8 cellular contexts compared by ENCODE assay signal in genomic region chr9:71819115-71819739, GRCh38. TPM values are rescaled to one million over a fixed set of nuclear protein-coding genes. Genes with fewer than 3 reads are reported as not detected.
DNase-seq lines count a peak whose midpoint lies in the region; ATAC-seq, FAIRE-seq and TF ChIP-seq lines count a peak whose summit lies in the region.

No MANE protein-coding gene starts in this region.

- POLR2A ChIA-PET in A549 (lab: Yijun Ruan, JAX) (interaction anchor here (0.6 kb wide), 1 partner anchor 215 kb away, joined by 3 read pairs; no protein-coding TSS in a partner anchor), HepG2 (lab: Yijun Ruan, JAX) (no interaction called here)

- TF ChIP-seq RAD21 in A549 (conservative IDR thresholded peaks at IDR 0.05 in 1 of 2, IDR thresholded peaks at IDR 0.05 in 1 of 2), result peak; percentile 75 to 79
- TF ChIP-seq RAD21 in HepG2 (CRISPR knock-in tag; IDR thresholded peaks at IDR 0.05), result no peak

- no peaks in the 10 kb centered on the region for H3K79me2 ChIP-seq in HepG2 (ENCODE audit: insufficient read depth, low read length)

- CTCF ChIA-PET in A549 (lab: Yijun Ruan, JAX) (interaction anchor here (0.6 to 9.8 kb wide), 48 partner anchors 9 to 897 kb away, joined by 3 to 76 read pairs (median 4); partner anchors contain the start of gene CEMIP2), HepG2 (lab: Yijun Ruan, JAX; ENCODE audit: low intra/inter-chr PET ratio, low total read pairs) (interaction anchor here (0.8 to 2.0 kb wide), 4 partner anchors 13 to 534 kb away, joined by 3 to 11 read pairs (median 3); no protein-coding TSS in a partner anchor)

- WGBS in A549 (ENCODE audit: missing lambda C conversion rate), result 79% methylated on average over 8 of the region's 8 CpGs
- WGBS in HepG2 (ENCODE audit: low lambda C conversion rate), result 78% methylated on average over 8 of the region's 8 CpGs

- TF ChIP-seq POLR2A in A549 (IDR thresholded peaks at IDR 0.05; ENCODE audit: low read length) (no peak), breast epithelium (IDR thresholded peaks at IDR 0.05) (no peak), HepG2 (IDR thresholded peaks at IDR 0.05; ENCODE audit: insufficient read depth in 1 of 2, low read depth in 2 of 2, low read length in 2 of 2) (no peak)

- H3K4me2 ChIP-seq in A549 (no peak overlapping the region), HepG2 (ENCODE audit: low read depth, low read length) (no peak overlapping the region)

- H3K9me3 ChIP-seq in A549 (no peaks in the 10 kb centered on the region), breast epithelium (no peaks in the 10 kb centered on the region), HepG2 (ENCODE audit: low read length) (no peaks in the 10 kb centered on the region)

- H4K20me1 ChIP-seq in HepG2 (ENCODE audit: insufficient read depth, low read length), result no peaks in the 10 kb centered on the region

- peaks cover 9% of the 10 kb centered on the region; the same call in 1 of the 3 replicates for H3K4me1 ChIP-seq in A549
- H3K4me1 ChIP-seq in breast epithelium, result no peaks in the 10 kb centered on the region
- peaks cover 14% of the 10 kb centered on the region for H3K4me1 ChIP-seq in HepG2 (ENCODE audit: insufficient read depth, low read length)

- no peaks in the 10 kb centered on the region for H3K36me3 ChIP-seq in breast epithelium
- H3K36me3 ChIP-seq in HepG2 (replicated peaks in 1 of 2; ENCODE audit: control insufficient read depth in 1 of 2, insufficient read depth in 2 of 2, low read length in 2 of 2), result no peaks in the 10 kb centered on the region

- no peak overlapping the region for H3K4me3 ChIP-seq in A549
- H3K4me3 ChIP-seq in breast epithelium, result no peak overlapping the region
- H3K4me3 ChIP-seq in HepG2 (replicated peaks in 1 of 3; ENCODE audit: insufficient read depth in 1 of 3, low read depth in 2 of 3, low read length in 3 of 3), result no peak overlapping the region

- H3K27me3 ChIP-seq in breast epithelium, result no peaks in the 10 kb centered on the region
- no peaks in the 10 kb centered on the region for H3K27me3 ChIP-seq in HepG2 (ENCODE audit: control insufficient read depth in 1 of 2, insufficient read depth in 2 of 2, low read length in 2 of 2)

- H2AFZ ChIP-seq in HepG2 (ENCODE audit: low read length), result no peak overlapping the region

- TF ChIP-seq CTCF in A549 (IDR thresholded peaks at IDR 0.05) (peak; percentile 91), breast epithelium (IDR thresholded peaks at IDR 0.05) (peak; percentile 58 to 67 (median 62)), HepG2 (CRISPR knock-in tag; IDR thresholded peaks at IDR 0.05) (peak; percentile 50)

- BruUV-seq in HepG2 (replicated peaks; lab: Mats Ljungman, UMichigan), result no TSS peak

- DNase-seq in A549 (ENCODE audit: low read depth in 1 of 2, low spot score in 1 of 2) (peak; percentile 21 to 37), EL (peak; percentile 45), RCC 7860 (ENCODE audit: low spot score) (peak; percentile 26), breast epithelium (ENCODE audit: low spot score in 2 of 2) (no peak), HepG2 (ENCODE audit: low spot score) (peak; percentile 16), superior temporal gyrus (ENCODE audit: extremely low spot score) (peak; percentile 79), cortex of kidney (lab: John Stamatoyannopoulos, UW) (no peak), sciatic nerve (ENCODE audit: low spot score) (no peak)

- no peak for TF ChIP-seq EP300 in A549 (IDR thresholded peaks at IDR 0.05)
- TF ChIP-seq EP300 in HepG2 (IDR thresholded peaks at IDR 0.05; ENCODE audit: low read depth in 2 of 2, low read length in 2 of 2), result no peak
- no peak for TF ChIP-seq EP300 in HepG2 (CRISPR knock-in tag; IDR thresholded peaks at IDR 0.05; ENCODE audit: borderline replicate concordance)

- ATAC-seq in A549, result no peak
- no peak for ATAC-seq in HepG2
- no peak for ATAC-seq in sciatic nerve

- intact Hi-C loops in breast epithelium (cut with DNase I; ENCODE audit: low total_unique reads), result no loop called here
- intact Hi-C loops in HepG2 (cut with micrococcal nuclease; ENCODE audit: unreplicated experiment), result loop anchor here (2.0 kb wide), 1 partner anchor 534 kb away; no protein-coding TSS in a partner anchor
- intact Hi-C loops in sciatic nerve (cut with DNase I), result loop anchor here (10.0 kb wide), 1 partner anchor 206 kb away; no protein-coding TSS in a partner anchor

- FAIRE-seq in A549 (lab: Jason Lieb, UNC) (no peak), RCC 7860 (lab: Jason Lieb, UNC) (peak; percentile 84), HepG2 (lab: Jason Lieb, UNC) (no peak)

- in situ Hi-C loops in HepG2 (cut with HindIII; ENCODE audit: extremely low pct_ligation_motif_present, low pct_unique_long_range_greater_than_20kb), result loop anchor here (25.0 kb wide), 1 partner anchor 532 kb away; no protein-coding TSS in a partner anchor

- no peak overlapping the region for H3K9ac ChIP-seq in HepG2 (ENCODE audit: insufficient read depth, low read depth, low read length)

- H3K27ac ChIP-seq in A549, result no peak overlapping the region
- H3K27ac ChIP-seq in breast epithelium, result no peak overlapping the region
- no peak overlapping the region for H3K27ac ChIP-seq in HepG2 (ENCODE audit: extremely low read length, insufficient read depth, low read length)

TF ChIP-seq in A549, 52 proteins besides CTCF, POLR2A, EP300 and RAD21:
- TF ChIP-seq KDM5A (IDR thresholded peaks at IDR 0.05), result no peak
- peak; percentile 67 for TF ChIP-seq MAFK (IDR thresholded peaks at IDR 0.05; ENCODE audit: partially characterized antibody)
- peak; percentile 83 for TF ChIP-seq SMC3 (IDR thresholded peaks at IDR 0.05)
- TF ChIP-seq TFCP2L1 (CRISPR knock-in tag; IDR thresholded peaks at IDR 0.05), result no peak
- no peak for TF ChIP-seq SREBF2 (IDR thresholded peaks at IDR 0.05)
- TF ChIP-seq CHD2 (IDR thresholded peaks at IDR 0.05; ENCODE audit: low read length, partially characterized antibody), result no peak

TF ChIP-seq in HepG2, 621 proteins besides CTCF, POLR2A, EP300 and RAD21:
- TF ChIP-seq SMC3 (IDR thresholded peaks at IDR 0.05; ENCODE audit: low read length) (peak; percentile 53), STAG1 (CRISPR knock-in tag; IDR thresholded peaks at IDR 0.05) (peak; percentile 53), MAFF (IDR thresholded peaks at IDR 0.05; ENCODE audit: low read depth, low read length) (peak; percentile 40), MIXL1 (CRISPR knock-in tag; IDR thresholded peaks at IDR 0.05) (0 out of 2 replicates have a peak, but pooled peaks have one; percentile 15), SMARCE1 (IDR thresholded peaks at IDR 0.05; ENCODE audit: borderline replicate concordance) (no peak), MAFK (conservative IDR thresholded peaks at IDR 0.05 in 1 of 2, IDR thresholded peaks at IDR 0.05 in 1 of 2; ENCODE audit: low read length in 2 of 2) (peak; percentile 48 to 55; a peak in 3 of 4 replicates), DNMT1 (CRISPR knock-in tag; IDR thresholded peaks at IDR 0.05) (no peak), ARID3A (IDR thresholded peaks at IDR 0.05; ENCODE audit: low read depth, low read length) (0 out of 2 replicates have a peak, but pooled peaks have one; percentile 43)
TF ChIP-seq in HepG2: peak in this region for 6.

RNA-seq across cellular contexts. Expression of gene CEMIP2, which starts 50.9 kb away (rescaled TPM):
- polyA plus RNA-seq in A549 (2011; rRNA removed) (161 and 236 TPM in 2 replicates), A549 (2017; fragmentation: RNase III; extraction: RNeasy Plus Mini Kit Qiagen cat#74134 plus additional on column Dnase treatment) (136 to 158 TPM (median 146 TPM) in 3 replicates), HepG2 (2011; rRNA removed) (107 and 128 TPM in 2 replicates)
- polyA plus RNA-seq in A549 (2012; cell fraction: cytosol; rRNA removed), result 65.5 and 72.7 TPM in 2 replicates
- polyA plus RNA-seq in A549 (2012; cell fraction: nucleus; rRNA removed), result 146 and 156 TPM in 2 replicates
- 427 and 492 TPM in 2 replicates for polyA minus RNA-seq in A549 (2011; rRNA and poly(A)+ RNA removed)
- total RNA-seq in breast epithelium (100 to 1,000 TPM in 1 of 3 donors, 10 to 100 TPM in 2; 79.0 to 144 (median 81.2) TPM), HepG2 (2016; rRNA removed; fragmentation: Illumina TruSeq; extraction: Trizol) (52.7 and 94.3 TPM in 2 replicates), sciatic nerve (111 TPM)
- total RNA-seq in HepG2 (2016; cell fraction: cytosol; rRNA removed; fragmentation: Illumina TruSeq; extraction: Trizol; ENCODE audit: low read depth), result 12.3 and 13.8 TPM in 2 replicates
- total RNA-seq in HepG2 (2016; cell fraction: insoluble cytoplasmic fraction; rRNA removed; fragmentation: Illumina TruSeq; extraction: Trizol), result 49.2 and 95.9 TPM in 2 replicates
- total RNA-seq in HepG2 (2016; cell fraction: membrane; rRNA removed; fragmentation: Illumina TruSeq; extraction: Trizol), result 24.9 and 26.3 TPM in 2 replicates
- total RNA-seq in HepG2 (2016; cell fraction: nucleus; rRNA removed; fragmentation: Illumina TruSeq; extraction: Trizol), result 146 and 159 TPM in 2 replicates
- polyA plus RNA-seq in HepG2 (2011; cell fraction: cytosol; rRNA removed), result 103 and 138 TPM in 2 replicates
- polyA plus RNA-seq in HepG2 (2011; cell fraction: nucleus; rRNA removed), result 160 and 195 TPM in 2 replicates
- 93.3 and 95.0 TPM in 2 replicates for polyA plus RNA-seq in HepG2 (2012)
- polyA plus RNA-seq in HepG2 (2016; cell fraction: cytosol; fragmentation: Illumina TruSeq; extraction: Trizol; ENCODE audit: low read depth), result 3.4 and 3.5 TPM in 2 replicates
- 42.2 and 43.3 TPM in 2 replicates for polyA plus RNA-seq in HepG2 (2016; cell fraction: insoluble cytoplasmic fraction; fragmentation: Illumina TruSeq; extraction: Trizol; ENCODE audit: low read depth)
- 8.1 and 10.3 TPM in 2 replicates for polyA plus RNA-seq in HepG2 (2016; cell fraction: membrane; fragmentation: Illumina TruSeq; extraction: Trizol; ENCODE audit: low read depth)
- polyA plus RNA-seq in HepG2 (2016; cell fraction: nucleus; fragmentation: Illumina TruSeq; extraction: Trizol; ENCODE audit: insufficient read depth, low read depth), result 117 and 121 TPM in 2 replicates
- polyA minus RNA-seq in HepG2 (2011; rRNA and poly(A)+ RNA removed; ENCODE audit: low replicate concordance), result 52.0 and 515 TPM in 2 replicates
- 154 and 169 TPM in 2 replicates for polyA minus RNA-seq in HepG2 (2011; cell fraction: cytosol; rRNA and poly(A)+ RNA removed)
- 456 and 483 TPM in 2 replicates for polyA minus RNA-seq in HepG2 (2011; cell fraction: nucleus; rRNA and poly(A)+ RNA removed)

Comparison
In these comparisons a context has a peak if more than half of its experiments do, and no peak if none do; other contexts are left out.
1. DNase-seq: peak in A549 (2 of 2), EL (single experiment), RCC 7860 (single experiment), HepG2 (single experiment) and superior temporal gyrus (single experiment); none in breast epithelium (0 of 2), cortex of kidney (single experiment) and sciatic nerve (single experiment).
2. Of the 38 proteins assayed by ChIP-seq in both HepG2 and A549: peak only in HepG2: none; only in A549: RAD21; in both: CTCF, MAFK and SMC3; in neither: 34.
3. Peak in every context shown above with its lines, with median percentiles within 50 percentile points of each other: CTCF ChIP-seq.